12 cellular contexts compared by ENCODE assay signal in the genomic region with DNA sequence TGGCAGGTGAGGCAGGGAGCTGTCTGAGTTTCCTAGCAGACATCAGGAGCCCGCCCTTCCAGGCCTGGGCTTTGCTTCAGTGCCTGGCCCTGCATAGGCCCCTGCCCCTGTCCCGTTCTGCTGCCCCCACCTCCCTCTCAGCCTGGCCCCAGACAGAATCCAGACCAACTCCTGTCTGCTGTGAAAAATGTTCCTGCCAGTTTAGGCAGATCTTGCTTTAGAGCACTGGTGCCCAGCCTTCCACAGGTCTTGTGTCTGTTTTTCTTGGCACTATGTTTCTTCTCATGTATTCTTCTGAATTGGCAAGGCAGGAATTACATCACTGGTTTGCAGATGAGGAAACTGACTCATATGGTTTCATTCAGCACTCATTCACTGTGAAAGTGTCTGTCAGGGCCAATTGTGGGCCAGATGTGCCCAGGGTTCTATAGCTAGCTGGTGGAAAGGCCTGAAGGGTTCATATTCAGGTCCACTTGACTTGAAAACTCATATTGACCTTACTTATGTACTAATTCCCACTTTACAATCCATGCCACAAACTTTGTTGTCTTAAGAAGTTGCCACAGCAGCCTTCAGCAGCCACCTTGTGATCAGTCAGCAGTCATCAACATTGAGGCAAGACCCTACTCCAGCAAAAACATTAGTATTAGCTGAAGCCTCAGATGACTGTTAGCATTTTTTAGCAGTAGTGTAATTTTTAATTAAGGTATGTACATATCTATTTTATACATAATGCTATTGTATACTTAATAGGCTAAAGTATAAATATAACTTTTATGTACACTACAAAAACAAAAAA. TPM values are rescaled to one million over a fixed set of nuclear protein-coding genes. Genes with fewer than 3 reads are reported as not detected.
A peak's percentile ranks its signal among the peaks of the same experiment; 100 is the strongest.
DNase-seq lines count a peak whose midpoint lies in the region; ATAC-seq and TF ChIP-seq lines count a peak whose summit lies in the region.
"Had no signal": no experiment of that assay in that cellular context is flagged by ENCODE, and none has a peak within 500 bp of the region (broad histone marks: within the 10 kb centered on the region; RNA-seq: fewer than 3 reads in every experiment).

No MANE protein-coding gene starts in this region.

- peaks cover 21% of the 10 kb centered on the region for H3K4me1 Mint-ChIP-seq in activated CD8-positive, alpha-beta T cell treated with anti-CD3 and anti-CD28 coated beads, Interleukin-2, amount 10 ng/mL, durations not matched to agents 7 days and 5 days (ENCODE audit: low read depth)

- TF ChIP-seq CTCF in fibroblast of the aortic adventitia (IDR thresholded peaks at IDR 0.05; ENCODE audit: insufficient read depth, low read length): no peak
- TF ChIP-seq CTCF in upper lobe of right lung (IDR thresholded peaks at IDR 0.05): no peak

- intact Hi-C loops in upper lobe of right lung (cut with DNase I): no loop called here

- no peaks in the 10 kb centered on the region for H3K9me3 ChIP-seq in upper lobe of right lung
- H3K9me3 ChIP-seq: Caco-2, vagina had no signal

- no peak overlapping the region for H3K27ac Mint-ChIP-seq in activated CD8-positive, alpha-beta T cell treated with anti-CD3 and anti-CD28 coated beads, Interleukin-2, amount 10 ng/mL, durations not matched to agents 7 days and 5 days

- H3K4me3 ChIP-seq in fibroblast of the aortic adventitia (ENCODE audit: low read depth, low read length): no peak overlapping the region
- no peak overlapping the region for H3K4me3 ChIP-seq in upper lobe of right lung
- H3K4me3 ChIP-seq: vagina had no signal

- ATAC-seq in activated CD8-positive, alpha-beta T cell treated with anti-CD3 and anti-CD28 coated beads, Interleukin-2, amount 10 ng/mL, durations not matched to agents 7 days and 5 days: no peak
- ATAC-seq in upper lobe of right lung: peak; percentile 22
- ATAC-seq: Panc1 had no signal

- H3K4me3 Mint-ChIP-seq in activated CD8-positive, alpha-beta T cell treated with anti-CD3 and anti-CD28 coated beads, Interleukin-2, amount 10 ng/mL, durations not matched to agents 7 days and 5 days: no peak overlapping the region

- no peaks in the 10 kb centered on the region for H3K36me3 Mint-ChIP-seq in activated CD8-positive, alpha-beta T cell treated with anti-CD3 and anti-CD28 coated beads, Interleukin-2, amount 10 ng/mL, durations not matched to agents 7 days and 5 days (ENCODE audit: low read depth)

- CTCF ChIA-PET in activated CD8-positive, alpha-beta T cell treated with anti-CD3 and anti-CD28 coated beads, Interleukin-2, amount 10 ng/mL, durations not matched to agents 7 days and 5 days (lab: Charles Lee): interaction anchor here (0.8 to 2.2 kb wide), 6 partner anchors 9 to 114 kb away, joined by 3 to 13 read pairs (median 4); no protein-coding TSS in a partner anchor

- H3K27ac ChIP-seq in upper lobe of right lung: no peak overlapping the region
- H3K27ac ChIP-seq: vagina had no signal

- H3K4me1 ChIP-seq in upper lobe of right lung: peaks cover 4% of the 10 kb centered on the region
- H3K4me1 ChIP-seq: Caco-2, vagina had no signal

- H3K27me3 Mint-ChIP-seq in activated CD8-positive, alpha-beta T cell treated with anti-CD3 and anti-CD28 coated beads, Interleukin-2, amount 10 ng/mL, durations not matched to agents 7 days and 5 days (ENCODE audit: low read depth): peaks cover 13% of the 10 kb centered on the region

- no peaks in the 10 kb centered on the region for H3K36me3 ChIP-seq in upper lobe of right lung
- H3K36me3 ChIP-seq: vagina had no signal

- POLR2A ChIA-PET in activated CD8-positive, alpha-beta T cell treated with anti-CD3 and anti-CD28 coated beads, Interleukin-2, amount 10 ng/mL, durations not matched to agents 7 days and 5 days (lab: Charles Lee): interaction anchor here (0.6 kb wide), 1 partner anchor 34 kb away, joined by 4 read pairs; no protein-coding TSS in a partner anchor

- no peaks in the 10 kb centered on the region for H3K9me3 Mint-ChIP-seq in activated CD8-positive, alpha-beta T cell treated with anti-CD3 and anti-CD28 coated beads, Interleukin-2, amount 10 ng/mL, durations not matched to agents 7 days and 5 days (ENCODE audit: insufficient read depth)

- DNase-seq in stimulated activated CD4-positive, alpha-beta T cell treated with anti-CD3 and anti-CD28 coated beads, Interleukin-15, amount 100 ng/mL, for 24 hours: peak; percentile 39
- DNase-seq in stimulated activated CD4-positive, alpha-beta T cell treated with anti-CD3 and anti-CD28 coated beads, Interleukin-4, amount 100 ng/mL, for 1 hour: no peak
- DNase-seq in activated CD8-positive, alpha-beta T cell treated with anti-CD3 and anti-CD28 coated beads, Interleukin-2, amount 10 ng/mL, durations not matched to agents 7 days and 5 days: peak; percentile 22
- peak; percentile 90 for DNase-seq in fibroblast of the aortic adventitia (ENCODE audit: low read depth)
- no peak for DNase-seq in upper lobe of right lung
- no peak for DNase-seq in NCI-H146 (lab: John Stamatoyannopoulos, UW)
- no peak for DNase-seq in NAMALWA (ENCODE audit: low spot score)
- no peak for DNase-seq in hypothalamus (lab: John Stamatoyannopoulos, UW)
- DNase-seq: activated effector memory CD4-positive, alpha-beta T cell treated with anti-CD3 and anti-CD28 coated beads, Interleukin-2, amount 50 U/mL, for 16 hours; Caco-2 had no signal

- H3K27me3 ChIP-seq in upper lobe of right lung: no peaks in the 10 kb centered on the region
- H3K27me3 ChIP-seq: vagina had no signal

RNA-seq across cellular contexts. Expression of gene HLA-F, which starts 40.5 kb away (rescaled TPM):
- total RNA-seq in activated CD8-positive, alpha-beta T cell treated with anti-CD3 and anti-CD28 coated beads, Interleukin-2, amount 10 ng/mL, durations not matched to agents 7 days and 5 days: 100 to 1,000 TPM; 170 to 181 TPM
- total RNA-seq in fibroblast of the aortic adventitia (ENCODE audit: low replicate concordance) (1.1 and 2.9 TPM in 2 replicates), upper lobe of right lung (157 TPM)

Comparison
In these comparisons a context has a peak if more than half of its experiments do, and no peak if none do; other contexts are left out.
1. DNase-seq: peak in stimulated activated CD4-positive, alpha-beta T cell treated with anti-CD3 and anti-CD28 coated beads, Interleukin-15, amount 100 ng/mL, for 24 hours (single experiment), activated CD8-positive, alpha-beta T cell treated with anti-CD3 and anti-CD28 coated beads, Interleukin-2, amount 10 ng/mL, durations not matched to agents 7 days and 5 days (single experiment) and fibroblast of the aortic adventitia (single experiment); none in stimulated activated CD4-positive, alpha-beta T cell treated with anti-CD3 and anti-CD28 coated beads, Interleukin-4, amount 100 ng/mL, for 1 hour (single experiment), upper lobe of right lung (single experiment), NCI-H146 (single experiment), NAMALWA (single experiment) and hypothalamus (0 of 51).
2. RNA of gene HLA-F, which starts 40.5 kb away (total RNA-seq): 170 to 181 TPM in activated CD8-positive, alpha-beta T cell treated with anti-CD3 and anti-CD28 coated beads, Interleukin-2, amount 10 ng/mL, durations not matched to agents 7 days and 5 days and 157 TPM in upper lobe of right lung (single experiment); 1.1 to 2.9 TPM in fibroblast of the aortic adventitia; every median in the first group is over 10 times any median in the second.